26 cellular contexts compared by ENCODE assay signal in the genomic region with DNA sequence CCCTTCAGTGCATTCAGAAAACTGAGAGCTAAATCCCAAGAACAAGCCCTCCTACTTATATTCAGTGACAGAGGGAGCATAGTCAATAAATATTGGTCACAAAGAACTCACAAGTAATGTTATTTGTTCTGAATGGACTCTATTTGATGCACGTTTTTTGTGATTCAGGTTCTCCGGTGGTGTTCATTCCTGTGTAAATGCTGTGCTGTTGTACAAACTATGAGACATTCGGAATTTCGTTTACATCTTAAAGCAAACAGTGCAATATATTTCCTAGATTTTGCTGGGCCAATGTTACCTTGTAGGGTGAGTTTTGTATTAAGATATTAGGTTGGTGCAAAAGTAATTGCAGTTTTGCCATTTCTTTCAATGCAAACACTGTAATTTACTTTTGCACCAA.
"Had no signal": no experiment of that assay in that cellular context is flagged by ENCODE, and none has a peak within 500 bp of the region (broad histone marks: within the 10 kb centered on the region; RNA-seq: fewer than 3 reads in every experiment).

No MANE protein-coding gene starts in this region.

- H3K36me3 Mint-ChIP-seq: stimulated activated effector memory CD8-positive, alpha-beta T cell treated with anti-CD3 and anti-CD28 coated beads, Interleukin-12 subunit alpha, Interleukin-12 subunit beta, amount 100 ng/mL, for 72 hours; stimulated activated naive B cell treated with anti-CD40 and anti-IgM and Interleukin-4, amounts not matched to agents 10 μg/mL and 1 μg/mL and 100 μg/mL, for 72 hours; type B pancreatic cell had no signal

- H3K27me3 Mint-ChIP-seq: naive thymus-derived CD4-positive, alpha-beta T cell; stimulated activated naive B cell treated with anti-CD40 and anti-IgM and Interleukin-4, amounts not matched to agents 10 μg/mL and 1 μg/mL and 100 μg/mL, for 72 hours; stimulated activated naive CD8-positive, alpha-beta T cell treated with anti-CD3 and anti-CD28 coated beads, Interleukin-15, Interleukin-2, amounts not matched to agents 100 ng/mL and 50 ng/mL, for 24 hours; type B pancreatic cell had no signal

- FAIRE-seq: pancreas, small intestine had no signal

- H3K4me3 Mint-ChIP-seq: naive thymus-derived CD4-positive, alpha-beta T cell; natural killer cell; nephron; stimulated activated effector memory CD8-positive, alpha-beta T cell treated with anti-CD3 and anti-CD28 coated beads, Interleukin-12 subunit alpha, Interleukin-12 subunit beta, amount 100 ng/mL, for 72 hours; stimulated activated naive B cell treated with anti-CD40 and anti-IgM and Interleukin-4, amounts not matched to agents 10 μg/mL and 1 μg/mL and 100 μg/mL, for 72 hours; stimulated activated naive CD8-positive, alpha-beta T cell treated with anti-CD3 and anti-CD28 coated beads, Interleukin-15, Interleukin-2, amounts not matched to agents 100 ng/mL and 50 ng/mL, for 24 hours; type B pancreatic cell had no signal

- H3K4me1 ChIP-seq: pancreas, psoas muscle, right lobe of liver, sigmoid colon, stomach, testis, tibial artery, transverse colon, upper lobe of right lung, uterus had no signal

- H3K4me3 ChIP-seq: pancreas, psoas muscle, right lobe of liver, sigmoid colon, stomach, testis, tibial artery, transverse colon, upper lobe of right lung, uterus had no signal

- H3K36me3 ChIP-seq: neutrophil, pancreas, right lobe of liver, sigmoid colon, stomach, tibial artery, transverse colon, upper lobe of right lung, uterus had no signal

- DNase-seq: naive thymus-derived CD4-positive, alpha-beta T cell; natural killer cell; nucleus accumbens; pancreas; psoas muscle; right cardiac atrium; right lobe of liver; sigmoid colon; small intestine; stimulated activated CD4-positive, alpha-beta T cell treated with anti-CD3 and anti-CD28 coated beads, Interleukin-15, amount 100 ng/mL, for 24 hours; stimulated activated CD4-positive, alpha-beta T cell treated with anti-CD3 and anti-CD28 coated beads, Interleukin-2, amount 100 ng/mL, for 24 hours; stimulated activated CD4-positive, alpha-beta T cell treated with anti-CD3 and anti-CD28 coated beads, Interleukin-2, amount 100 ng/mL, for 48 hours; stimulated activated CD4-positive, alpha-beta T cell treated with anti-CD3 and anti-CD28 coated beads, Interleukin-4, amount 100 ng/mL, for 24 hours; stimulated activated naive B cell treated with anti-CD40 and anti-IgM and Interleukin-4, amounts not matched to agents 10 μg/mL and 1 μg/mL and 100 μg/mL, for 72 hours; stimulated activated naive CD4-positive, alpha-beta T cell treated with Interleukin-2 at 50 U/mL for 16 hours; stomach; testis; tibial artery; transverse colon; upper lobe of right lung; uterus had no signal

- H3K27ac ChIP-seq: neutrophil, pancreas, psoas muscle, right lobe of liver, sigmoid colon, stomach, testis, tibial artery, transverse colon, upper lobe of right lung, uterus had no signal

- H3K9me3 Mint-ChIP-seq: natural killer cell had no signal

- H3K4me1 Mint-ChIP-seq: natural killer cell had no signal

- H3K27ac Mint-ChIP-seq: natural killer cell; nephron; stimulated activated effector memory CD8-positive, alpha-beta T cell treated with anti-CD3 and anti-CD28 coated beads, Interleukin-12 subunit alpha, Interleukin-12 subunit beta, amount 100 ng/mL, for 72 hours; stimulated activated naive B cell treated with anti-CD40 and anti-IgM and Interleukin-4, amounts not matched to agents 10 μg/mL and 1 μg/mL and 100 μg/mL, for 72 hours; stimulated activated naive CD8-positive, alpha-beta T cell treated with anti-CD3 and anti-CD28 coated beads, Interleukin-15, Interleukin-2, amounts not matched to agents 100 ng/mL and 50 ng/mL, for 24 hours; type B pancreatic cell had no signal

- H3K27me3 ChIP-seq: neutrophil, pancreas, right lobe of liver, sigmoid colon, stomach, testis, tibial artery, transverse colon, upper lobe of right lung, uterus had no signal
